ENCODE assay signal across 6 cellular contexts in genomic region chr19:57192993-57193392, GRCh38. TPM values are rescaled to one million over a fixed set of nuclear protein-coding genes. Genes with fewer than 3 reads are reported as not detected.
A peak's percentile ranks its signal among the peaks of the same experiment; 100 is the strongest.
DNase-seq lines count a peak whose midpoint lies in the region; FAIRE-seq and TF ChIP-seq lines count a peak whose summit lies in the region.

No MANE protein-coding gene starts in this region.

- peaks cover 10 to 20% of the 10 kb centered on the region in 2 donors for H3K4me1 ChIP-seq in kidney (ENCODE audit: control insufficient read depth in 1 of 2, insufficient read depth in 1 of 2, low read depth in 1 of 2, low read length in 2 of 2)

- peak overlapping the region; percentile 96 for H3K4me3 ChIP-seq in AG10803 (ENCODE audit: low read length)
- peak overlapping the region; percentile 96 for H3K4me3 ChIP-seq in SK-N-MC
- peak overlapping the region; percentile 73 to 82 for H3K4me3 ChIP-seq in kidney (ENCODE audit: low read length in 2 of 2)

- DNase-seq in AG10803 (ENCODE audit: low read depth) = no peak
- DNase-seq in SK-N-MC (ENCODE audit: low read depth, low spot score) = no peak
- no peak for DNase-seq in kidney
- no peak for DNase-seq in A172 (ENCODE audit: low spot score)
- DNase-seq in OCI-M1 (lab: John Stamatoyannopoulos, UW) = no peak
- no peak for DNase-seq in nucleus accumbens (lab: John Stamatoyannopoulos, UW)

- TF ChIP-seq CTCF in AG10803 (conservative IDR thresholded peaks at IDR 0.05; ENCODE audit: low read length) = no peak
- no peak for TF ChIP-seq CTCF in kidney (IDR thresholded peaks at IDR 0.05; ENCODE audit: borderline replicate concordance, extremely low read depth, insufficient read depth)

- no peak overlapping the region for H3K27ac ChIP-seq in SK-N-MC
- no peak overlapping the region for H3K27ac ChIP-seq in kidney (ENCODE audit: low read depth in 2 of 2, low read length in 2 of 2)

- H3K36me3 ChIP-seq in SK-N-MC (ENCODE audit: insufficient read depth, low read length) (peaks cover 52% of the 10 kb centered on the region), kidney (ENCODE audit: control insufficient read depth in 1 of 2, insufficient read depth in 2 of 2, low read length in 2 of 2) (peaks cover 29 to 34% of the 10 kb centered on the region in 2 donors)

- no peak for FAIRE-seq in kidney (lab: Jason Lieb, UNC)

- intact Hi-C loops in kidney (cut with DNase I) = no loop called here

- H3K9me3 ChIP-seq in SK-N-MC (ENCODE audit: low read depth, low read length) (peaks cover 6% of the 10 kb centered on the region; the same call in 1 of the 2 replicates), kidney (ENCODE audit: control insufficient read depth in 1 of 2, low read length in 2 of 2) (no peaks in the 10 kb centered on the region)

- no peak overlapping the region for H3K9ac ChIP-seq in SK-N-MC (ENCODE audit: insufficient read length)
- no peak overlapping the region for H3K9ac ChIP-seq in kidney (ENCODE audit: low read length in 2 of 2)

RNA-seq across cellular contexts. Expression of gene ZNF264, which starts 1.7 kb away (rescaled TPM):
- 52.3 TPM for total RNA-seq in kidney
- 4.0 TPM for polyA plus RNA-seq in kidney (ENCODE audit: insufficient read depth, low read depth, low replicate concordance)
- total RNA-seq in A172 (2014; rRNA removed; shearing (Covaris generic)) = 20.5 and 33.3 TPM in 2 replicates

RNA-seq across cellular contexts. Expression of gene DUXA, which starts 25.7 kb away (rescaled TPM):
- total RNA-seq in kidney = not detected
- not detected for polyA plus RNA-seq in kidney (ENCODE audit: insufficient read depth, low read depth, low replicate concordance)
- total RNA-seq in A172 (2014; rRNA removed; shearing (Covaris generic)) = not detected in 2 replicates

RNA-seq across cellular contexts. Expression of gene AURKC, which starts 37.8 kb away (rescaled TPM):
- 1.0 TPM for total RNA-seq in kidney
- polyA plus RNA-seq in kidney (ENCODE audit: insufficient read depth, low read depth, low replicate concordance) = 0.92 TPM
- 1.3 and 1.8 TPM in 2 replicates for total RNA-seq in A172 (2014; rRNA removed; shearing (Covaris generic))

RNA-seq across cellular contexts. Expression of gene ZNF805, which starts 47.4 kb away (rescaled TPM):
- total RNA-seq in kidney = 17.3 TPM
- polyA plus RNA-seq in kidney (ENCODE audit: insufficient read depth, low read depth, low replicate concordance) = 0.82 TPM
- total RNA-seq in A172 (2014; rRNA removed; shearing (Covaris generic)) = 12.7 and 15.4 TPM in 2 replicates

RNA-seq across cellular contexts. Expression of gene ZIM3, which starts 48.0 kb away (rescaled TPM):
- total RNA-seq in kidney = not detected
- not detected for polyA plus RNA-seq in kidney (ENCODE audit: insufficient read depth, low read depth, low replicate concordance)
- total RNA-seq in A172 (2014; rRNA removed; shearing (Covaris generic)) = not detected in 2 replicates
